ENCODE assay signal across 8 cellular contexts in the genomic region with DNA sequence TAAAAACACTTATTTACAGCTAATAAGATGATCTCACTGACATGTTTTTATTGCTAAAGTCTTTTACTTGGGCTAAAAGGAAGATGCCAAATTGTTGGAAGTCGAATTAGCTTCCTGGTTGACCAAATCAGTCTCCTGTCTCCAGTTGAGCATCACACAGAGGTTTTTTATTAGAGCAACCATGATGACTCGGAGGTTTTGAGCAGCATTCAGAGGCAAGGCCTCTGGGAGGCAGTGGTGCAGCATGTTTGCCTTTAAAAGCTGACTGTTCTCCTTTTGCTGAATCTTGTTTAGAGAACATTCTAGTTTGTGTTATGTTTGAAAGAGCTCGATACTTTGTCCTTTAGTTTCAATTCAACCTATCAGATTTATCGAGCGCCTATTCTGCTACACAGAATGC. TPM values are rescaled to one million over a fixed set of nuclear protein-coding genes. Genes with fewer than 3 reads are reported as not detected.
DNase-seq lines count a peak whose midpoint lies in the region; ATAC-seq, FAIRE-seq and TF ChIP-seq lines count a peak whose summit lies in the region.

No MANE protein-coding gene starts in this region.

- no peak overlapping the region for H4K91ac ChIP-seq in H1 (replicated peaks; ENCODE audit: insufficient read length, low read length)

- H2AK5ac ChIP-seq in H1 (ENCODE audit: low read depth, low read length) = no peak overlapping the region

- TF ChIP-seq POLR2A in H1 (IDR thresholded peaks at IDR 0.05; ENCODE audit: control extremely low read depth in 1 of 2, low read depth in 2 of 2, low read length in 2 of 2) (peak in 1 of 2 experiments; percentile 12; a peak in 2 of 3 replicates), sigmoid colon (IDR thresholded peaks at IDR 0.05) (no peak)

- H3K23ac ChIP-seq in H1 (ENCODE audit: insufficient read length) = no peak overlapping the region

- no peak overlapping the region for H2BK12ac ChIP-seq in H1 (ENCODE audit: low read depth, low read length)

- H3K27ac ChIP-seq in H1 (ENCODE audit: low read depth, low read length) = no peak overlapping the region
- H3K27ac ChIP-seq in sigmoid colon = no peak overlapping the region

- H3K4me3 Mint-ChIP-seq in activated CD8-positive, alpha-beta memory T cell treated with anti-CD3 and anti-CD28 coated beads, Interleukin-2, amount 10 ng/mL, durations not matched to agents 7 days and 5 days = no peak overlapping the region

- peaks cover 7 to 10% of the 10 kb centered on the region in 2 experiments for H4K20me1 ChIP-seq in H1 (replicated peaks in 1 of 2; ENCODE audit: control insufficient read depth in 1 of 2, insufficient read depth in 2 of 2, low read length in 2 of 2)

- no peak overlapping the region for H3K4me3 ChIP-seq in GM12865 (ENCODE audit: low read depth, low read length)
- peak overlapping the region in 3 of 4 experiments; percentile 87 to 97 (median 91); a peak in 5 of 8 replicates for H3K4me3 ChIP-seq in H1 (ENCODE audit: extremely low read depth in 1 of 4, insufficient read depth in 2 of 4, low read depth in 3 of 4, low read length in 4 of 4)
- H3K4me3 ChIP-seq in mucosa of descending colon = no peak overlapping the region
- H3K4me3 ChIP-seq in sigmoid colon = no peak overlapping the region

- no peak overlapping the region for H4K8ac ChIP-seq in H1 (ENCODE audit: extremely low read depth, insufficient read depth, low read length)

- WGBS in H1 (ENCODE audit: extremely low coverage in 1 of 2, insufficient coverage in 1 of 2, insufficient read length in 1 of 2, insufficient replicate concordance in 2 of 2, low coverage in 1 of 2, low lambda C conversion rate in 2 of 2, missing lambda C conversion rate in 1 of 2), 2 experiments = 86% methylated on average over 5 of the region's 5 CpGs; no CpG with 5 or more reads in 1 of the 2 experiments
- WGBS in sigmoid colon, 2 donors = 64 to 66% methylated on average over 5 of the region's 5 CpGs

- peaks cover 9% of the 10 kb centered on the region for H3K23me2 ChIP-seq in H1 (ENCODE audit: low read depth, low read length)

- H3K9me3 ChIP-seq in H1 (ENCODE audit: insufficient read depth in 2 of 2, low read depth in 1 of 2, low read length in 1 of 2) (no peaks in the 10 kb centered on the region), mucosa of descending colon (no peaks in the 10 kb centered on the region), sigmoid colon (no peaks in the 10 kb centered on the region)

- H3K18ac ChIP-seq in H1 (ENCODE audit: extremely low read depth, low read length) = no peak overlapping the region

- no peak overlapping the region for H2AFZ ChIP-seq in H1 (ENCODE audit: low read length)

- H3K79me2 ChIP-seq in H1 (ENCODE audit: control insufficient read depth in 1 of 2, insufficient read depth in 2 of 2, low read length in 2 of 2) = peaks cover 0 to 41% of the 10 kb centered on the region in 2 experiments; a peak in 2 of 4 replicates

- peak; percentile 42 to 54 for TF ChIP-seq RAD21 in H1 (IDR thresholded peaks at IDR 0.05 in 1 of 2, conservative IDR thresholded peaks at IDR 0.05 in 1 of 2; ENCODE audit: low read depth in 2 of 2, low read length in 2 of 2)

- H3K14ac ChIP-seq in H1 (ENCODE audit: insufficient read length) = no peak overlapping the region

- TF ChIP-seq CTCF in GM12865 (IDR thresholded peaks at IDR 0.05; ENCODE audit: insufficient read depth, low read depth, low read length, missing control alignments) (peak; percentile 10), H1 (IDR thresholded peaks at IDR 0.05; ENCODE audit: control extremely low read depth in 1 of 3, insufficient read depth in 1 of 3, low read depth in 1 of 3, low read length in 3 of 3) (peak in 2 of 3 experiments; percentile 6 to 51; a peak in 2 of 4 replicates), mucosa of descending colon (IDR thresholded peaks at IDR 0.05) (no peak), sigmoid colon (IDR thresholded peaks at IDR 0.05) (no peak)

- POLR2A ChIA-PET in H1 (lab: Charles Lee; ENCODE audit: partially characterized antibody) = interaction anchor here (0.6 to 8.6 kb wide), 27 partner anchors 8 to 1735 kb away, joined by 3 to 150 read pairs (median 4); a partner anchor contains a TSS

- no peak overlapping the region for H4K5ac ChIP-seq in H1 (ENCODE audit: insufficient read length, low read depth, low read length)

- H3K27ac Mint-ChIP-seq in activated CD8-positive, alpha-beta memory T cell treated with anti-CD3 and anti-CD28 coated beads, Interleukin-2, amount 10 ng/mL, durations not matched to agents 7 days and 5 days = no peak overlapping the region

- H2BK15ac ChIP-seq in H1 (ENCODE audit: low read length) = no peak overlapping the region

- H3K27me3 ChIP-seq in H1 (replicated peaks in 1 of 4; ENCODE audit: control insufficient read depth in 3 of 4, extremely low read depth in 1 of 4, insufficient read depth in 3 of 4, low read length in 3 of 4) (no peaks in the 10 kb centered on the region), sigmoid colon (peaks cover 7 to 37% (median 17%) of the 10 kb centered on the region in 3 donors)

- CTCF ChIA-PET in H1 (lab: Charles Lee; ENCODE audit: partially characterized antibody) = interaction anchor here (0.7 to 4.8 kb wide), 21 partner anchors 10 to 464 kb away, joined by 3 to 18 read pairs (median 3); no protein-coding TSS in a partner anchor
- CTCF ChIA-PET in activated CD8-positive, alpha-beta memory T cell treated with anti-CD3 and anti-CD28 coated beads, Interleukin-2, amount 10 ng/mL, durations not matched to agents 7 days and 5 days (lab: Charles Lee) = interaction anchor here (1.0 to 2.4 kb wide), 2 partner anchors 22 to 283 kb away, joined by 3 to 8 read pairs; no protein-coding TSS in a partner anchor

- FAIRE-seq in A204.1 (lab: Jason Lieb, UNC) (peak; percentile 95), H1 (lab: Jason Lieb, UNC) (peak; percentile 84)

- H3K4me1 ChIP-seq in H1 (replicated peaks in 1 of 4; ENCODE audit: control insufficient read depth in 3 of 4, insufficient read depth in 4 of 4, low read length in 3 of 4) = peaks cover 2 to 8% (median 4%) of the 10 kb centered on the region in 4 experiments; a peak in 6 of 7 replicates
- peaks cover 15% of the 10 kb centered on the region for H3K4me1 ChIP-seq in mucosa of descending colon (ENCODE audit: low read depth)
- peaks cover 0 to 17% (median 14%) of the 10 kb centered on the region in 4 donors for H3K4me1 ChIP-seq in sigmoid colon

- H3K9me3 Mint-ChIP-seq in activated CD8-positive, alpha-beta memory T cell treated with anti-CD3 and anti-CD28 coated beads, Interleukin-2, amount 10 ng/mL, durations not matched to agents 7 days and 5 days (ENCODE audit: low read depth) = no peaks in the 10 kb centered on the region

- no peak overlapping the region for H3K56ac ChIP-seq in H1 (replicated peaks; ENCODE audit: insufficient read length, low read depth, low read length)

- H3K79me1 ChIP-seq in H1 (ENCODE audit: low read depth, low read length) = peaks cover 3% of the 10 kb centered on the region

- no peak overlapping the region for H2BK120ac ChIP-seq in H1 (replicated peaks; ENCODE audit: low read depth, low read length)

- no peak overlapping the region for H3K4ac ChIP-seq in H1 (replicated peaks; ENCODE audit: insufficient read length, low read depth, low read length)

- H3K9ac ChIP-seq in H1 (replicated peaks in 1 of 4; ENCODE audit: extremely low read depth in 1 of 4, low read depth in 3 of 4, low read length in 3 of 4) = no peak overlapping the region

- TF ChIP-seq EP300 in H1 (IDR thresholded peaks at IDR 0.05; ENCODE audit: borderline replicate concordance in 1 of 2, low read depth in 2 of 2, low read length in 2 of 2) (no peak), sigmoid colon (IDR thresholded peaks at IDR 0.05) (no peak)

- H2BK5ac ChIP-seq in H1 (ENCODE audit: low read depth, low read length) = no peak overlapping the region

- H3K36me3 ChIP-seq in H1 (ENCODE audit: control insufficient read depth in 2 of 4, insufficient read depth in 4 of 4, low read length in 3 of 4) (peaks cover 37 to 57% (median 51%) of the 10 kb centered on the region in 4 experiments), mucosa of descending colon (ENCODE audit: low read depth) (no peaks in the 10 kb centered on the region), sigmoid colon (no peaks in the 10 kb centered on the region)

- DNase-seq in GM12865 (ENCODE audit: low read depth) = peak; percentile 35
- DNase-seq in NCI-H69 (lab: John Stamatoyannopoulos, UW) = peak; percentile 50
- no peak for DNase-seq in H1 (ENCODE audit: low read depth in 1 of 2, low spot score in 2 of 2)
- peak in 1 of 3 donors; percentile 3 for DNase-seq in mucosa of descending colon
- DNase-seq in activated CD8-positive, alpha-beta memory T cell treated with anti-CD3 and anti-CD28 coated beads, Interleukin-2, amount 10 ng/mL, durations not matched to agents 7 days and 5 days = no peak
- no peak for DNase-seq in sigmoid colon

- ATAC-seq in mucosa of descending colon (peak; percentile 29), HG02763 (IDR thresholded peaks at IDR 0.05; ENCODE audit: unreplicated experiment) (no peak)
- ATAC-seq in activated CD8-positive, alpha-beta memory T cell treated with anti-CD3 and anti-CD28 coated beads, Interleukin-2, amount 10 ng/mL, durations not matched to agents 7 days and 5 days = no peak

- intact Hi-C loops in mucosa of descending colon (cut with DNase I, micrococcal nuclease) = no loop called here
- intact Hi-C loops in sigmoid colon (cut with DNase I) = no loop called here

- peak overlapping the region; percentile 76 to 80 for H3K4me2 ChIP-seq in H1 (ENCODE audit: insufficient read depth in 1 of 2, low read depth in 2 of 2, low read length in 2 of 2)

- H3K36me3 Mint-ChIP-seq in activated CD8-positive, alpha-beta memory T cell treated with anti-CD3 and anti-CD28 coated beads, Interleukin-2, amount 10 ng/mL, durations not matched to agents 7 days and 5 days = peaks cover 1% of the 10 kb centered on the region

- peaks cover 46% of the 10 kb centered on the region for H3K27me3 Mint-ChIP-seq in activated CD8-positive, alpha-beta memory T cell treated with anti-CD3 and anti-CD28 coated beads, Interleukin-2, amount 10 ng/mL, durations not matched to agents 7 days and 5 days

- peaks cover 7% of the 10 kb centered on the region for H3K4me1 Mint-ChIP-seq in activated CD8-positive, alpha-beta memory T cell treated with anti-CD3 and anti-CD28 coated beads, Interleukin-2, amount 10 ng/mL, durations not matched to agents 7 days and 5 days

- no peak overlapping the region for H2BK20ac ChIP-seq in H1 (ENCODE audit: low read length)

RNA-seq across cellular contexts. Expression of a gene that starts 2.1 kb away (rescaled TPM):
- total RNA-seq in H1 (2021; fragmentation: NEBNext Ultra II Directional; extraction: Animal tissue kit (Norgen Biotek cat#: 25700)) = 780 and 781 TPM in 2 replicates
- 1,686 and 1,717 TPM in 2 replicates for polyA plus RNA-seq in H1 (2011; rRNA removed)
- 1,673 TPM for polyA plus RNA-seq in H1 (2011; cell fraction: cytosol; rRNA removed)
- polyA plus RNA-seq in H1 (2011; cell fraction: nucleus; rRNA removed) = 1,927 TPM
- polyA plus RNA-seq in H1 (2012, experiment 1 of 2) = 981 to 1,410 TPM (median 1,102 TPM) in 4 replicates
- polyA plus RNA-seq in H1 (2012, experiment 2 of 2) = 1,497 TPM
- polyA plus RNA-seq in H1 (2013, experiment 1 of 2) = 1,061 TPM
- 1,063 TPM for polyA plus RNA-seq in H1 (2013, experiment 2 of 2)
- 527 and 542 TPM in 2 replicates for polyA minus RNA-seq in H1 (2011; rRNA and poly(A)+ RNA removed)
- 249 TPM for polyA minus RNA-seq in H1 (2011; cell fraction: cytosol; rRNA and poly(A)+ RNA removed)
- polyA minus RNA-seq in H1 (2011; cell fraction: nucleus; rRNA and poly(A)+ RNA removed) = 296 TPM
- total RNA-seq in mucosa of descending colon = 10 to 100 TPM in 2 of 3 donors, 1 to 10 TPM in 1; 4.1 to 76.0 (median 11.1) TPM
- 1 to 10 TPM in 1 of 2 experiments, under 1 TPM in 1; 0.85 to 4.7 TPM for total RNA-seq in activated CD8-positive, alpha-beta memory T cell treated with anti-CD3 and anti-CD28 coated beads, Interleukin-2, amount 10 ng/mL, durations not matched to agents 7 days and 5 days
- total RNA-seq in sigmoid colon = 100 to 1,000 TPM in 3 of 4 donors, 10 to 100 TPM in 1; 91.3 to 247 (median 142) TPM
- polyA plus RNA-seq in sigmoid colon = 10 to 100 TPM in 2 of 3 donors, not detected in 1; 11.4 to 49.9 TPM

RNA-seq across cellular contexts. Expression of a gene that starts 44.4 kb away (rescaled TPM):
- 59.4 and 64.0 TPM in 2 replicates for total RNA-seq in H1 (2021; fragmentation: NEBNext Ultra II Directional; extraction: Animal tissue kit (Norgen Biotek cat#: 25700))
- polyA plus RNA-seq in H1 (2011; rRNA removed) (58.7 and 63.6 TPM in 2 replicates), sigmoid colon (1 to 10 TPM; 7.8 to 9.2 (median 8.8) TPM)
- polyA plus RNA-seq in H1 (2011; cell fraction: cytosol; rRNA removed) = 70.8 TPM
- 75.6 TPM for polyA plus RNA-seq in H1 (2011; cell fraction: nucleus; rRNA removed)
- 35.7 to 49.6 TPM (median 46.2 TPM) in 4 replicates for polyA plus RNA-seq in H1 (2012, experiment 1 of 2)
- polyA plus RNA-seq in H1 (2012, experiment 2 of 2) = 7.2 TPM
- polyA plus RNA-seq in H1 (2013, experiment 1 of 2) = 38.0 TPM
- polyA plus RNA-seq in H1 (2013, experiment 2 of 2) = 40.7 TPM
- 151 and 163 TPM in 2 replicates for polyA minus RNA-seq in H1 (2011; rRNA and poly(A)+ RNA removed)
- polyA minus RNA-seq in H1 (2011; cell fraction: cytosol; rRNA and poly(A)+ RNA removed) = 47.0 TPM
- 91.3 TPM for polyA minus RNA-seq in H1 (2011; cell fraction: nucleus; rRNA and poly(A)+ RNA removed)
- total RNA-seq in mucosa of descending colon (10 to 100 TPM; 26.3 to 68.3 (median 29.6) TPM), sigmoid colon (100 to 1,000 TPM in 2 of 4 donors, 10 to 100 TPM in 2; 69.1 to 108 (median 96.3) TPM)
- total RNA-seq in activated CD8-positive, alpha-beta memory T cell treated with anti-CD3 and anti-CD28 coated beads, Interleukin-2, amount 10 ng/mL, durations not matched to agents 7 days and 5 days = 10 to 100 TPM in 1 of 2 experiments, under 1 TPM in 1; 0.93 to 13.6 TPM

Comparison
In these comparisons a context has a peak if more than half of its experiments do, and no peak if none do; other contexts are left out.
1. DNase-seq: peak in GM12865 (single experiment) and NCI-H69 (single experiment); none in H1 (0 of 2), activated CD8-positive, alpha-beta memory T cell treated with anti-CD3 and anti-CD28 coated beads, Interleukin-2, amount 10 ng/mL, durations not matched to agents 7 days and 5 days (single experiment) and sigmoid colon (single experiment).
2. H3K4me3 ChIP-seq: peak in H1 (3 of 4); none in GM12865 (single experiment), mucosa of descending colon (single experiment) and sigmoid colon (0 of 4).
3. CTCF ChIP-seq: peak in GM12865 (single experiment) and H1 (2 of 3); none in mucosa of descending colon (single experiment) and sigmoid colon (0 of 4).